In the genomic region with DNA sequence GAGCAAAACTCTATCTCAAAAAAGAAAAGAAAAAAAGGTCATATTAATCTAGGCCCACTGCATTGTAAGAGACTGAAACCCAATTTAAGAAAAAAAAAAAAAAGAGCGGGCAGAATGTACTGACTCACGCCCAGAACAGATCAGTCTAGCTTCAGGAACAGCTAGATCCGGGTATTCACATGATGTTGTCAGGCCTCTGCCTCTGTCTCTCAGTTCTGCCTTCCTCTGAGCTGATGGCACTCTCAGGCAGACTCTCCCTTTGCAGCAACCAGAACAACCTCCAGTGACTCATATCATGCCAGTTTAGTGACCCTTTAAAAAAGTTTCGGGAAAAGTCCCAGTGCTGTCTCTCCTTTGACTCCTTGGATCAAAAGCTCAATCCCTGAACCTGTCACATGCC, we compare ENCODE assay signal across 19 cellular contexts. TPM values are rescaled to one million over a fixed set of nuclear protein-coding genes. Genes with fewer than 3 reads are reported as not detected.
DNase-seq lines count a peak whose midpoint lies in the region; ATAC-seq and TF ChIP-seq lines count a peak whose summit lies in the region.
"Had no signal": no experiment of that assay in that cellular context is flagged by ENCODE, and none has a peak within 500 bp of the region (broad histone marks: within the 10 kb centered on the region; RNA-seq: fewer than 3 reads in every experiment).

No MANE protein-coding gene starts in this region.

- no peak overlapping the region for H3K4me3 Mint-ChIP-seq in activated T-helper 17 cell treated with anti-CD3 and anti-CD28 coated beads, Interleukin-2, amount 50 U/mL, for 72 hours
- H3K4me3 Mint-ChIP-seq in stimulated activated effector memory CD8-positive, alpha-beta T cell treated with anti-CD3 and anti-CD28 coated beads, Interleukin-12 subunit alpha, Interleukin-12 subunit beta, amount 100 ng/mL, for 72 hours = no peak overlapping the region
- no peak overlapping the region for H3K4me3 Mint-ChIP-seq in activated CD4-positive, alpha-beta T cell treated with anti-CD3 and anti-CD28 coated beads for 36 hours
- H3K4me3 Mint-ChIP-seq in activated CD8-positive, alpha-beta memory T cell treated with anti-CD3 and anti-CD28 coated beads, Interleukin-2, amount 10 ng/mL, durations not matched to agents 7 days and 5 days = no peak overlapping the region
- H3K4me3 Mint-ChIP-seq: activated CD4-positive, alpha-beta T cell treated with anti-CD3 and anti-CD28 coated beads, Interleukin-2, amount 10 ng/mL, durations not matched to agents 24 days and 14 days had no signal

- 82 to 84% methylated on average over 4 of the region's 4 CpGs for WGBS in GM23248 (ENCODE audit: low coverage in 1 of 2, low lambda C conversion rate in 2 of 2, missing lambda C conversion rate in 2 of 2), 2 experiments

- H3K4me2 ChIP-seq in GM23248 (ENCODE audit: unreplicated experiment) = no peak overlapping the region

- H3K27ac ChIP-seq in GM23248 = no peak overlapping the region
- H3K27ac ChIP-seq: neutrophil had no signal

- no peak overlapping the region for H2AFZ ChIP-seq in GM23248

- H3K27me3 Mint-ChIP-seq in activated T-helper 17 cell treated with anti-CD3 and anti-CD28 coated beads, Interleukin-2, amount 50 U/mL, for 72 hours = no peaks in the 10 kb centered on the region
- H3K27me3 Mint-ChIP-seq in activated CD4-positive, alpha-beta T cell treated with anti-CD3 and anti-CD28 coated beads for 36 hours = no peaks in the 10 kb centered on the region
- H3K27me3 Mint-ChIP-seq in activated CD8-positive, alpha-beta memory T cell treated with anti-CD3 and anti-CD28 coated beads, Interleukin-2, amount 10 ng/mL, durations not matched to agents 7 days and 5 days = peaks cover 9% of the 10 kb centered on the region
- H3K27me3 Mint-ChIP-seq: activated CD4-positive, alpha-beta T cell treated with anti-CD3 and anti-CD28 coated beads, Interleukin-2, amount 10 ng/mL, durations not matched to agents 24 days and 14 days; CD4-positive, alpha-beta T cell had no signal

- H4K20me1 ChIP-seq in GM23248 (ENCODE audit: insufficient read depth) = no peaks in the 10 kb centered on the region

- no peaks in the 10 kb centered on the region for H3K4me1 ChIP-seq in GM23248 (ENCODE audit: insufficient read depth)

- CTCF ChIA-PET in activated CD4-positive, alpha-beta T cell treated with anti-CD3 and anti-CD28 coated beads for 36 hours (lab: Charles Lee) = interaction anchor here (0.6 kb wide), 1 partner anchor 28 kb away, joined by 3 read pairs; no protein-coding TSS in a partner anchor
- CTCF ChIA-PET in activated CD8-positive, alpha-beta memory T cell treated with anti-CD3 and anti-CD28 coated beads, Interleukin-2, amount 10 ng/mL, durations not matched to agents 7 days and 5 days (lab: Charles Lee) = interaction anchor here (1.1 to 6.9 kb wide), 2 partner anchors 214 to 238 kb away, joined by 3 to 54 read pairs; no protein-coding TSS in a partner anchor

- no peaks in the 10 kb centered on the region for H3K9me3 Mint-ChIP-seq in activated T-helper 17 cell treated with anti-CD3 and anti-CD28 coated beads, Interleukin-2, amount 50 U/mL, for 72 hours
- H3K9me3 Mint-ChIP-seq in stimulated activated effector memory CD8-positive, alpha-beta T cell treated with anti-CD3 and anti-CD28 coated beads, Interleukin-12 subunit alpha, Interleukin-12 subunit beta, amount 100 ng/mL, for 72 hours = no peaks in the 10 kb centered on the region
- H3K9me3 Mint-ChIP-seq in activated CD4-positive, alpha-beta T cell treated with anti-CD3 and anti-CD28 coated beads for 36 hours (ENCODE audit: low read depth) = no peaks in the 10 kb centered on the region
- H3K9me3 Mint-ChIP-seq in activated CD8-positive, alpha-beta memory T cell treated with anti-CD3 and anti-CD28 coated beads, Interleukin-2, amount 10 ng/mL, durations not matched to agents 7 days and 5 days (ENCODE audit: low read depth) = no peaks in the 10 kb centered on the region
- H3K9me3 Mint-ChIP-seq: activated CD4-positive, alpha-beta T cell treated with anti-CD3 and anti-CD28 coated beads, Interleukin-2, amount 10 ng/mL, durations not matched to agents 24 days and 14 days; CD4-positive, alpha-beta T cell had no signal

- peak overlapping the region; percentile 66 for H3K27ac Mint-ChIP-seq in activated T-helper 17 cell treated with anti-CD3 and anti-CD28 coated beads, Interleukin-2, amount 50 U/mL, for 72 hours
- H3K27ac Mint-ChIP-seq in stimulated activated effector memory CD8-positive, alpha-beta T cell treated with anti-CD3 and anti-CD28 coated beads, Interleukin-12 subunit alpha, Interleukin-12 subunit beta, amount 100 ng/mL, for 72 hours = peak overlapping the region; percentile 15
- no peak overlapping the region for H3K27ac Mint-ChIP-seq in activated CD4-positive, alpha-beta T cell treated with anti-CD3 and anti-CD28 coated beads for 36 hours
- no peak overlapping the region for H3K27ac Mint-ChIP-seq in activated CD8-positive, alpha-beta memory T cell treated with anti-CD3 and anti-CD28 coated beads, Interleukin-2, amount 10 ng/mL, durations not matched to agents 7 days and 5 days
- H3K27ac Mint-ChIP-seq: activated CD4-positive, alpha-beta T cell treated with anti-CD3 and anti-CD28 coated beads, Interleukin-2, amount 10 ng/mL, durations not matched to agents 24 days and 14 days had no signal

- TF ChIP-seq CTCF in GM13977 (IDR thresholded peaks at IDR 0.05; ENCODE audit: extremely low read depth, insufficient read depth, missing control alignments) = no peak

- H3K36me3 ChIP-seq in GM23248 (ENCODE audit: low read depth) = no peaks in the 10 kb centered on the region
- H3K36me3 ChIP-seq: neutrophil had no signal

- H3K27me3 ChIP-seq in GM23248 (replicated peaks; ENCODE audit: insufficient read depth) = no peaks in the 10 kb centered on the region

- H3K36me3 Mint-ChIP-seq in activated T-helper 17 cell treated with anti-CD3 and anti-CD28 coated beads, Interleukin-2, amount 50 U/mL, for 72 hours (ENCODE audit: low read depth) = no peaks in the 10 kb centered on the region
- no peaks in the 10 kb centered on the region for H3K36me3 Mint-ChIP-seq in stimulated activated effector memory CD8-positive, alpha-beta T cell treated with anti-CD3 and anti-CD28 coated beads, Interleukin-12 subunit alpha, Interleukin-12 subunit beta, amount 100 ng/mL, for 72 hours
- no peaks in the 10 kb centered on the region for H3K36me3 Mint-ChIP-seq in activated CD4-positive, alpha-beta T cell treated with anti-CD3 and anti-CD28 coated beads for 36 hours (ENCODE audit: low read depth)
- H3K36me3 Mint-ChIP-seq in activated CD8-positive, alpha-beta memory T cell treated with anti-CD3 and anti-CD28 coated beads, Interleukin-2, amount 10 ng/mL, durations not matched to agents 7 days and 5 days = no peaks in the 10 kb centered on the region

- H3F3A ChIP-seq in GM23248 (ENCODE audit: insufficient read depth) = no peaks in the 10 kb centered on the region

- no peak for ATAC-seq in activated T-helper 17 cell treated with anti-CD3 and anti-CD28 coated beads, Interleukin-2, amount 50 U/mL, for 72 hours (replicated peaks)
- no peak for ATAC-seq in stimulated activated effector memory CD8-positive, alpha-beta T cell treated with anti-CD3 and anti-CD28 coated beads, Interleukin-12 subunit alpha, Interleukin-12 subunit beta, amount 100 ng/mL, for 72 hours
- no peak for ATAC-seq in activated CD4-positive, alpha-beta T cell treated with anti-CD3 and anti-CD28 coated beads for 36 hours
- no peak for ATAC-seq in HG02973 (IDR thresholded peaks at IDR 0.05; ENCODE audit: unreplicated experiment)
- no peak for ATAC-seq in activated CD8-positive, alpha-beta memory T cell treated with anti-CD3 and anti-CD28 coated beads, Interleukin-2, amount 10 ng/mL, durations not matched to agents 7 days and 5 days

- H3K4me1 Mint-ChIP-seq in activated T-helper 17 cell treated with anti-CD3 and anti-CD28 coated beads, Interleukin-2, amount 50 U/mL, for 72 hours = peaks cover 11% of the 10 kb centered on the region
- peaks cover 27% of the 10 kb centered on the region for H3K4me1 Mint-ChIP-seq in stimulated activated effector memory CD8-positive, alpha-beta T cell treated with anti-CD3 and anti-CD28 coated beads, Interleukin-12 subunit alpha, Interleukin-12 subunit beta, amount 100 ng/mL, for 72 hours
- peaks cover 15% of the 10 kb centered on the region for H3K4me1 Mint-ChIP-seq in activated CD4-positive, alpha-beta T cell treated with anti-CD3 and anti-CD28 coated beads for 36 hours
- H3K4me1 Mint-ChIP-seq in activated CD8-positive, alpha-beta memory T cell treated with anti-CD3 and anti-CD28 coated beads, Interleukin-2, amount 10 ng/mL, durations not matched to agents 7 days and 5 days = peaks cover 29% of the 10 kb centered on the region

- H3K79me2 ChIP-seq in GM23248 (ENCODE audit: insufficient read depth) = no peaks in the 10 kb centered on the region

- no peak overlapping the region for H3K9ac ChIP-seq in GM23248

- intact Hi-C loops in activated CD4-positive, alpha-beta T cell treated with anti-CD3 and anti-CD28 coated beads for 36 hours (cut with DNase I, micrococcal nuclease) = no loop called here

- in situ Hi-C loops in GM23248 (cut with MboI) = no loop called here
- in situ Hi-C loops in GM13977 (cut with MboI; ENCODE audit: low pct_unique_long_range_greater_than_20kb, low sequenced_read_pairs, unreplicated experiment) = loop anchor here (5.0 kb wide), 1 partner anchor 217 kb away; no protein-coding TSS in a partner anchor

- H3K4me3 ChIP-seq in GM23248 = no peak overlapping the region

- no peaks in the 10 kb centered on the region for H3K9me2 ChIP-seq in GM23248 (ENCODE audit: insufficient read depth)

- H3K9me3 ChIP-seq in GM23248 (ENCODE audit: low read depth) = no peaks in the 10 kb centered on the region
- H3K9me3 ChIP-seq: neutrophil had no signal

- peak; percentile 19 for DNase-seq in GM23248
- peak; percentile 58 for DNase-seq in islet precursor cell
- no peak for DNase-seq in stimulated activated effector memory CD8-positive, alpha-beta T cell treated with anti-CD3 and anti-CD28 coated beads, Interleukin-12 subunit alpha, Interleukin-12 subunit beta, amount 100 ng/mL, for 72 hours (ENCODE audit: low spot score in 2 of 2)
- DNase-seq in GM13977 (ENCODE audit: low spot score) = no peak
- DNase-seq in activated CD4-positive, alpha-beta T cell treated with anti-CD3 and anti-CD28 coated beads for 36 hours = no peak
- no peak for DNase-seq in activated CD8-positive, alpha-beta memory T cell treated with anti-CD3 and anti-CD28 coated beads, Interleukin-2, amount 10 ng/mL, durations not matched to agents 7 days and 5 days
- DNase-seq: activated CD4-positive, alpha-beta T cell treated with anti-CD3 and anti-CD28 coated beads, Interleukin-2, amount 10 ng/mL, durations not matched to agents 24 days and 14 days; CD4-positive, alpha-beta T cell; erythroblast; GDM1; NCI-H1694 treated with DMSO at 0.1 percent for 48 hours; NCI-H2227 treated with DMSO at 0.1 percent for 48 hours; NCI-H748 treated with DMSO at 0.1 percent for 48 hours; SIG-M5; stimulated activated CD8-positive, alpha-beta memory T cell treated with anti-CD3 and anti-CD28 coated beads, Interleukin-4, amount 100 ng/mL, for 48 hours; substantia nigra had no signal

- POLR2A ChIA-PET in activated CD4-positive, alpha-beta T cell treated with anti-CD3 and anti-CD28 coated beads for 36 hours (lab: Charles Lee) = no interaction called here

RNA-seq across cellular contexts. Expression of a gene that starts 53.0 kb away (rescaled TPM):
- 0.38 and 1.8 TPM in 2 replicates for total RNA-seq in GM23248 (2014; rRNA removed; shearing (Covaris generic))
- 0.13 and 0.16 TPM in 2 replicates for polyA plus RNA-seq in GM23248 (2016; fragmentation: Nextera tagmentation; extraction: Ambion mirVana)
- 1 to 10 TPM in 1 of 2 donors, under 1 TPM in 1; 0.52 to 1.2 TPM for total RNA-seq in activated T-helper 17 cell treated with anti-CD3 and anti-CD28 coated beads, Interleukin-2, amount 50 U/mL, for 72 hours
- total RNA-seq in activated CD4-positive, alpha-beta T cell treated with anti-CD3 and anti-CD28 coated beads for 36 hours = under 1 TPM; 0.16 to 0.19 TPM
- 1 to 10 TPM in 1 of 2 experiments, under 1 TPM in 1; 0.26 to 1.7 TPM for total RNA-seq in activated CD8-positive, alpha-beta memory T cell treated with anti-CD3 and anti-CD28 coated beads, Interleukin-2, amount 10 ng/mL, durations not matched to agents 7 days and 5 days

Comparison
In these comparisons a context has a peak if more than half of its experiments do, and no peak if none do; other contexts are left out.
1. DNase-seq: peak in GM23248 (single experiment) and islet precursor cell (single experiment); none in stimulated activated effector memory CD8-positive, alpha-beta T cell treated with anti-CD3 and anti-CD28 coated beads, Interleukin-12 subunit alpha, Interleukin-12 subunit beta, amount 100 ng/mL, for 72 hours (0 of 2), GM13977 (single experiment), activated CD4-positive, alpha-beta T cell treated with anti-CD3 and anti-CD28 coated beads for 36 hours (single experiment) and activated CD8-positive, alpha-beta memory T cell treated with anti-CD3 and anti-CD28 coated beads, Interleukin-2, amount 10 ng/mL, durations not matched to agents 7 days and 5 days (single experiment).
2. H3K27ac Mint-ChIP-seq: peak in activated T-helper 17 cell treated with anti-CD3 and anti-CD28 coated beads, Interleukin-2, amount 50 U/mL, for 72 hours (single experiment) and stimulated activated effector memory CD8-positive, alpha-beta T cell treated with anti-CD3 and anti-CD28 coated beads, Interleukin-12 subunit alpha, Interleukin-12 subunit beta, amount 100 ng/mL, for 72 hours (single experiment); none in activated CD4-positive, alpha-beta T cell treated with anti-CD3 and anti-CD28 coated beads for 36 hours (single experiment) and activated CD8-positive, alpha-beta memory T cell treated with anti-CD3 and anti-CD28 coated beads, Interleukin-2, amount 10 ng/mL, durations not matched to agents 7 days and 5 days (single experiment).